Comparison of ENCODE assay signal across 1 cellular context in the genomic region with DNA sequence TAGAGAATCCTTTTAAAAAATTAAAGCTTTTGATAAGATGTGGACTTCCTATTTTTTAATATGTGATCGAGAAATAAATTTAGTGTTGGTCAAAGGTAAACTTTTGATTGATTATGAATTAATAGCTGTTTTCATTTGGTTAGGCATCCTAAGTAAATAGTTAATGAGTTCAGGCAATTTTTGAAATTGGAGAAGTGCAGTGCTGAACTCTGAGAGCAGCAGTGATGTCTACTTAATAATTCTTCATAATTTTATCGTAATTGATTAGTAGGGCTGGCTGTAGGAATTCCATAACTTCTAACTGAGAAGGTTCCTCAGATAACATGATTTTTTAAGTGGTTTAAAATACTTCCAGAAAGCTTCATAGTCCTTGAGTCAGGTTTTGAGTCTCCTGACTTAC.
TF ChIP-seq lines count a peak whose summit lies in the region.

No MANE protein-coding gene starts in this region.

TF ChIP-seq in K562, 482 proteins besides CTCF, POLR2A, EP300 and RAD21 (continued from another document):
- TF ChIP-seq, protein P1, sequence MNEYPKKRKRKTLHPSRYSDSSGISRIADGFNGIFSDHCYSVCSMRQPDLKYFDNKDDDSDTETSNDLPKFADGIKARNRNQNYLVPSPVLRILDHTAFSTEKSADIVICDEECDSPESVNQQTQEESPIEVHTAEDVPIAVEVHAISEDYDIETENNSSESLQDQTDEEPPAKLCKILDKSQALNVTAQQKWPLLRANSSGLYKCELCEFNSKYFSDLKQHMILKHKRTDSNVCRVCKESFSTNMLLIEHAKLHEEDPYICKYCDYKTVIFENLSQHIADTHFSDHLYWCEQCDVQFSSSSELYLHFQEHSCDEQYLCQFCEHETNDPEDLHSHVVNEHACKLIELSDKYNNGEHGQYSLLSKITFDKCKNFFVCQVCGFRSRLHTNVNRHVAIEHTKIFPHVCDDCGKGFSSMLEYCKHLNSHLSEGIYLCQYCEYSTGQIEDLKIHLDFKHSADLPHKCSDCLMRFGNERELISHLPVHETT (CRISPR knock-in tag; conservative IDR thresholded peaks at IDR 0.05 in 1 of 2, IDR thresholded peaks at IDR 0.05 in 1 of 2) = no peak
